11 cellular contexts compared by ENCODE assay signal in the genomic region with DNA sequence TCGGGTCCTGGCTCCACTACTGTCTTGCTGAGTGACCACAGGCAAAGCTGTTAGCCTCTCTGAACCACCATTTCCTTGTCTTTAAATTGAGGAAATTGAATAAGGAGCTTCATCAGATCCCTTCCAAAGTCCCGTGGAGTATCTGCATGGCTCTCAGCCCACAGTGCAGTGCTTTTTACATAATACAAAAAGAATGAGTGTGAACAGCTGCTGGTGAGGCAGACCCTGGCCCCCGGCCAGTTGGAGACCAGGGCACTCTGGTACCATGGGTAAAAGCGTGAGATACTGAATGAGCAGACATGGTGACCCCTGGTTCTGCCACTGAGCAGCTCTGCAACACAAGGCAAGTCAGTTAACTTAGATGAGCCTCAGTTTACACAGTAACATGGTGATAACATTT.
DNase-seq lines count a peak whose midpoint lies in the region; ATAC-seq and TF ChIP-seq lines count a peak whose summit lies in the region.
"Had no signal": no experiment of that assay in that cellular context is flagged by ENCODE, and none has a peak within 500 bp of the region (broad histone marks: within the 10 kb centered on the region; RNA-seq: fewer than 3 reads in every experiment).

No MANE protein-coding gene starts in this region.

- H3K9me3 ChIP-seq in BLaER1 treated with 17β-estradiol and CSF1 and Interleukin-3, amounts not matched to agents 10 nM and 100 nM (replicated peaks in 1 of 11) = no peaks in the 10 kb centered on the region
- H3K9me3 ChIP-seq in left lung (no peaks in the 10 kb centered on the region), WERI-Rb-1 (ENCODE audit: severe bottlenecking) (no peaks in the 10 kb centered on the region)

- intact Hi-C loops in left lung (cut with DNase I) = no loop called here

- peaks cover 0 to 13% (median 0%) of the 10 kb centered on the region in 11 experiments; a peak in 2 of 22 replicates for H4K20me1 ChIP-seq in BLaER1 treated with 17β-estradiol and CSF1 and Interleukin-3, amounts not matched to agents 10 nM and 100 nM

- no peaks in the 10 kb centered on the region for H3K27me3 ChIP-seq in BLaER1 treated with 17β-estradiol and CSF1 and Interleukin-3, amounts not matched to agents 10 nM and 100 nM
- no peaks in the 10 kb centered on the region for H3K27me3 ChIP-seq in left lung
- no peaks in the 10 kb centered on the region for H3K27me3 ChIP-seq in WERI-Rb-1 (ENCODE audit: insufficient read depth, low read depth, severe bottlenecking)

- H3K9ac ChIP-seq in BLaER1 treated with 17β-estradiol and CSF1 and Interleukin-3, amounts not matched to agents 10 nM and 100 nM = no peak overlapping the region

- H3K27ac ChIP-seq in BLaER1 treated with 17β-estradiol and CSF1 and Interleukin-3, amounts not matched to agents 10 nM and 100 nM = 0 out of 22 replicates have a peak overlapping the region, but pooled peaks of 1 of the 11 experiments have one; percentile 9
- peak overlapping the region; percentile 56 for H3K27ac ChIP-seq in angular gyrus (ENCODE audit: low read depth, low read length)
- H3K27ac ChIP-seq in left lung = peak overlapping the region; percentile 18 to 45
- H3K27ac ChIP-seq in WERI-Rb-1 = no peak overlapping the region
- H3K27ac ChIP-seq: SK-N-MC had no signal

- no peaks in the 10 kb centered on the region for H3K36me3 ChIP-seq in BLaER1 treated with 17β-estradiol and CSF1 and Interleukin-3, amounts not matched to agents 10 nM and 100 nM
- H3K36me3 ChIP-seq in left lung (no peaks in the 10 kb centered on the region), WERI-Rb-1 (no peaks in the 10 kb centered on the region)

- H3K4me3 ChIP-seq in BLaER1 treated with 17β-estradiol and CSF1 and Interleukin-3, amounts not matched to agents 10 nM and 100 nM = no peak overlapping the region
- H3K4me3 ChIP-seq in left lung = no peak overlapping the region
- no peak overlapping the region for H3K4me3 ChIP-seq in WERI-Rb-1 (ENCODE audit: low read depth, low read length)
- H3K4me3 ChIP-seq: SK-N-MC had no signal

- H3K4me2 ChIP-seq in BLaER1 treated with 17β-estradiol and CSF1 and Interleukin-3, amounts not matched to agents 10 nM and 100 nM = peak overlapping the region; percentile 54 to 91 (median 78)

- peaks cover 9 to 35% (median 20%) of the 10 kb centered on the region in 10 experiments for H3K4me1 ChIP-seq in BLaER1 treated with 17β-estradiol and CSF1 and Interleukin-3, amounts not matched to agents 10 nM and 100 nM
- peaks cover 0 to 32% of the 10 kb centered on the region in 2 donors for H3K4me1 ChIP-seq in left lung

- ATAC-seq in left lung = no peak
- ATAC-seq: activated naive CD4-positive, alpha-beta T cell treated with anti-CD3 and anti-CD28 coated beads, Interleukin-2, amount 50 U/mL, for 72 hours had no signal

- DNase-seq in NCI-H1694 (lab: John Stamatoyannopoulos, UW) (peak; percentile 49), left lung (no peak), NOMO-1 treated with DMSO at 0.1 percent for 48 hours (lab: John Stamatoyannopoulos, UW; ENCODE audit: unreplicated experiment) (no peak), activated gamma-delta T cell (lab: John Stamatoyannopoulos, UW) (no peak), H4 (ENCODE audit: low spot score) (no peak), WERI-Rb-1 (no peak)
- DNase-seq: activated CD4-positive, alpha-beta T cell treated with anti-CD3 and anti-CD28 coated beads, Interleukin-2, amount 50 U/mL, for 1 hour had no signal

- TF ChIP-seq CTCF in left lung (IDR thresholded peaks at IDR 0.05) (no peak), WERI-Rb-1 (IDR thresholded peaks at IDR 0.05; ENCODE audit: low read depth, low read length) (no peak)
